ENCODE assay signal across 24 cellular contexts in genomic region chr2:128447538-128447885, GRCh38.
"Had no signal": no experiment of that assay in that cellular context is flagged by ENCODE, and none has a peak within 500 bp of the region (broad histone marks: within the 10 kb centered on the region; RNA-seq: fewer than 3 reads in every experiment).

No MANE protein-coding gene starts in this region.

- H3K27ac ChIP-seq: breast epithelium, gastroesophageal sphincter, hepatocyte, ovary, right lobe of liver, thyroid gland had no signal

- H3K4me3 ChIP-seq: breast epithelium, gastroesophageal sphincter, hepatocyte, ovary, right lobe of liver, thyroid gland had no signal

- H3K9me3 Mint-ChIP-seq: activated B cell treated with CpG ODN at 0.5 μM for 24 hours; activated T-helper 1 cell treated with anti-CD3 and anti-CD28 coated beads, Interleukin-12 subunit alpha, Interleukin-12 subunit beta, Interleukin-2, Interleukin-4 antibody, amounts not matched to agents 30 ng/mL and 10 ng/mL and 1 ng/mL, durations not matched to agents 14 hours and 24 hours and 36 hours; central memory CD8-positive, alpha-beta T cell; stimulated activated effector memory CD8-positive, alpha-beta T cell treated with anti-CD3 and anti-CD28 coated beads, Interleukin-12 subunit alpha, Interleukin-12 subunit beta, amount 100 ng/mL, for 72 hours; stimulated activated naive CD8-positive, alpha-beta T cell treated with anti-CD3 and anti-CD28 coated beads, Interleukin-15, Interleukin-2, amounts not matched to agents 100 ng/mL and 50 ng/mL, for 24 hours; T-helper 2 cell treated with Interferon-gamma antibody and Interleukin-4, amounts not matched to agents 5 μg/mL and 100 μg/mL, for 36 hours had no signal

- DNase-seq: activated B cell treated with CpG ODN at 0.5 μM for 24 hours; activated CD4-positive, alpha-beta T cell treated with anti-CD3 and anti-CD28 coated beads, Interleukin-2, amount 50 U/mL, for 1 hour; activated gamma-delta T cell treated with Interleukin-2 at 50 U/mL for 16 hours; activated naive CD4-positive, alpha-beta T cell treated with anti-CD3 and anti-CD28 coated beads, Interleukin-2, amount 50 U/mL, for 16 hours; activated T-cell treated with anti-CD3 and anti-CD28 coated beads, Interleukin-2, amount 50 U/mL, for 1 hour; effector memory CD4-positive, alpha-beta T cell; erythroblast; left cardiac atrium; stimulated activated CD4-positive, alpha-beta T cell treated with anti-CD3 and anti-CD28 coated beads, Interleukin-4, amount 100 ng/mL, for 24 hours; substantia nigra; T-helper 1 cell; thyroid gland had no signal

- H3K27ac Mint-ChIP-seq: activated B cell treated with CpG ODN at 0.5 μM for 24 hours; activated T-helper 1 cell treated with anti-CD3 and anti-CD28 coated beads, Interleukin-12 subunit alpha, Interleukin-12 subunit beta, Interleukin-2, Interleukin-4 antibody, amounts not matched to agents 30 ng/mL and 10 ng/mL and 1 ng/mL, durations not matched to agents 14 hours and 24 hours and 36 hours; naive thymus-derived CD8-positive, alpha-beta T cell; progenitor cell of endocrine pancreas; stimulated activated effector memory CD8-positive, alpha-beta T cell treated with anti-CD3 and anti-CD28 coated beads, Interleukin-12 subunit alpha, Interleukin-12 subunit beta, amount 100 ng/mL, for 72 hours; stimulated activated naive CD8-positive, alpha-beta T cell treated with anti-CD3 and anti-CD28 coated beads, Interleukin-15, Interleukin-2, amounts not matched to agents 100 ng/mL and 50 ng/mL, for 24 hours; T-helper 2 cell treated with Interferon-gamma antibody and Interleukin-4, amounts not matched to agents 5 μg/mL and 100 μg/mL, for 36 hours had no signal

- H3K36me3 Mint-ChIP-seq: naive thymus-derived CD8-positive, alpha-beta T cell; stimulated activated effector memory CD8-positive, alpha-beta T cell treated with anti-CD3 and anti-CD28 coated beads, Interleukin-12 subunit alpha, Interleukin-12 subunit beta, amount 100 ng/mL, for 72 hours had no signal

- H3K4me1 Mint-ChIP-seq: activated B cell treated with CpG ODN at 0.5 μM for 24 hours; central memory CD8-positive, alpha-beta T cell; stimulated activated effector memory CD8-positive, alpha-beta T cell treated with anti-CD3 and anti-CD28 coated beads, Interleukin-12 subunit alpha, Interleukin-12 subunit beta, amount 100 ng/mL, for 72 hours had no signal

- ATAC-seq: gastroesophageal sphincter; left cardiac atrium; naive thymus-derived CD8-positive, alpha-beta T cell; right lobe of liver; stimulated activated effector memory CD8-positive, alpha-beta T cell treated with anti-CD3 and anti-CD28 coated beads, Interleukin-12 subunit alpha, Interleukin-12 subunit beta, amount 100 ng/mL, for 72 hours had no signal

- H3K4me3 Mint-ChIP-seq: activated B cell treated with CpG ODN at 0.5 μM for 24 hours; activated T-helper 1 cell treated with anti-CD3 and anti-CD28 coated beads, Interleukin-12 subunit alpha, Interleukin-12 subunit beta, Interleukin-2, Interleukin-4 antibody, amounts not matched to agents 30 ng/mL and 10 ng/mL and 1 ng/mL, durations not matched to agents 14 hours and 24 hours and 36 hours; central memory CD8-positive, alpha-beta T cell; naive thymus-derived CD8-positive, alpha-beta T cell; stimulated activated effector memory CD8-positive, alpha-beta T cell treated with anti-CD3 and anti-CD28 coated beads, Interleukin-12 subunit alpha, Interleukin-12 subunit beta, amount 100 ng/mL, for 72 hours; stimulated activated naive CD8-positive, alpha-beta T cell treated with anti-CD3 and anti-CD28 coated beads, Interleukin-15, Interleukin-2, amounts not matched to agents 100 ng/mL and 50 ng/mL, for 24 hours; T-helper 2 cell treated with Interferon-gamma antibody and Interleukin-4, amounts not matched to agents 5 μg/mL and 100 μg/mL, for 36 hours had no signal
